In the genomic region with DNA sequence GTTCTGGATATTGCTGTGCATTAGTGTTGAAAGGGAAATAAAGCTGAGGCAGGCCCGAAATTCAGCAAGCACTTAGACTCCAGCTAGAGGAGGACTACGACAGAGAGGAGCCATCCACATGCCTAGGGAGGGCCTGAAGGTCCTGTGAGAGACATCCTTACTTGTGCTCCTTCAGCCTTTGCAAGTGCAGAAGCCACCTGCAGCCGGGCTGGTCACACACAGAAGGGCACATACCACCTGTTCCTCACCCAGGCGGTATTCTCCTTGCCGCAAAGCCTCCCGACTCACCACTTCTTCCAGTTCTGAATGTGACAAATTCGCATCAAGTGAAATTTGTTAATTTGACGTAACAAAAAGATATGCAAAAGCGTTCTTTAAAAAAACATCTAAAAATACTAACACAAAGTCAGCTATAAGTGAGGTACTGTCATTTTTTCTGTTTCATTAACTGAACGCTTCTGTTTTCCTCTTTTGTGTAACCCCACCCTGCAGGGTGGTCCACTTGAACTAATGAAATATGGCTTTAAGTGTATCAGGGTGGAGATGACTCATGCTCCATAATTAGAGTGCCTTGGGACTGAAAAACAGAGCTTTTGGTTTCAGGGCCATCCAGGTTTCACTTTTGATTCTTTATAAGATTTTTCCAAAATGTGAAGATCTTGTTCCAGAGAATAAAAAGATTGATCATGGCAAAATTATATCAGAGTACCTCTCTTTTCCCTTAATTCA, we compare ENCODE assay signal across 11 cellular contexts.
DNase-seq lines count a peak whose midpoint lies in the region; ATAC-seq and TF ChIP-seq lines count a peak whose summit lies in the region.
"Had no signal": no experiment of that assay in that cellular context is flagged by ENCODE, and none has a peak within 500 bp of the region (broad histone marks: within the 10 kb centered on the region; RNA-seq: fewer than 3 reads in every experiment).

No MANE protein-coding gene starts in this region.

- TF ChIP-seq EP300 in suprapubic skin (IDR thresholded peaks at IDR 0.05): no peak

- intact Hi-C loops in activated CD8-positive, alpha-beta T cell treated with anti-CD3 and anti-CD28 coated beads for 36 hours (cut with micrococcal nuclease): no loop called here

- peaks cover 79% of the 10 kb centered on the region for H3K27me3 ChIP-seq in WERI-Rb-1 (ENCODE audit: insufficient read depth, low read depth, severe bottlenecking)
- H3K27me3 ChIP-seq in suprapubic skin: no peaks in the 10 kb centered on the region
- H3K27me3 ChIP-seq: heart left ventricle had no signal

- H3K27ac ChIP-seq in WERI-Rb-1 (no peak overlapping the region), suprapubic skin (no peak overlapping the region)
- H3K27ac ChIP-seq: heart left ventricle had no signal

- CTCF ChIA-PET in activated CD8-positive, alpha-beta T cell treated with anti-CD3 and anti-CD28 coated beads for 36 hours (lab: Charles Lee): no interaction called here

- DNase-seq in DMS79 treated with DMSO at 0.1 percent for 48 hours (lab: John Stamatoyannopoulos, UW): peak; percentile 51
- DNase-seq in astrocyte of the spinal cord (ENCODE audit: low read depth, low spot score): peak; percentile 30
- no peak for DNase-seq in activated effector memory CD4-positive, alpha-beta T cell treated with Interleukin-2 at 50 U/mL for 16 hours
- DNase-seq in WERI-Rb-1: no peak
- DNase-seq in activated CD8-positive, alpha-beta T cell treated with anti-CD3 and anti-CD28 coated beads for 36 hours: no peak
- no peak for DNase-seq in suprapubic skin (ENCODE audit: low spot score in 2 of 2)
- DNase-seq: heart left ventricle, SIG-M5 had no signal

- no peaks in the 10 kb centered on the region for H3K36me3 ChIP-seq in WERI-Rb-1
- no peaks in the 10 kb centered on the region for H3K36me3 ChIP-seq in suprapubic skin
- H3K36me3 ChIP-seq: heart left ventricle had no signal

- H3K27ac Mint-ChIP-seq in activated CD8-positive, alpha-beta T cell treated with anti-CD3 and anti-CD28 coated beads for 36 hours: no peak overlapping the region
- H3K27ac Mint-ChIP-seq: B cell had no signal

- in situ Hi-C loops in astrocyte of the spinal cord (cut with HindIII; ENCODE audit: low sequenced_read_pairs): no loop called here

- H3K4me3 ChIP-seq in astrocyte of the spinal cord (ENCODE audit: low read depth, low read length): no peak overlapping the region
- no peak overlapping the region for H3K4me3 ChIP-seq in WERI-Rb-1 (ENCODE audit: low read depth, low read length)
- H3K4me3 ChIP-seq in suprapubic skin: no peak overlapping the region
- H3K4me3 ChIP-seq: heart left ventricle had no signal

- H3K9me3 ChIP-seq in WERI-Rb-1 (ENCODE audit: severe bottlenecking): no peaks in the 10 kb centered on the region
- H3K9me3 ChIP-seq in suprapubic skin: no peaks in the 10 kb centered on the region

- POLR2A ChIA-PET in activated CD8-positive, alpha-beta T cell treated with anti-CD3 and anti-CD28 coated beads for 36 hours (lab: Charles Lee): no interaction called here

- no peaks in the 10 kb centered on the region for H3K27me3 Mint-ChIP-seq in activated CD8-positive, alpha-beta T cell treated with anti-CD3 and anti-CD28 coated beads for 36 hours
- H3K27me3 Mint-ChIP-seq: B cell had no signal

- no peak for TF ChIP-seq CTCF in astrocyte of the spinal cord (IDR thresholded peaks at IDR 0.05; ENCODE audit: low read depth, low read length)
- no peak for TF ChIP-seq CTCF in WERI-Rb-1 (IDR thresholded peaks at IDR 0.05; ENCODE audit: low read depth, low read length)
- TF ChIP-seq CTCF in activated CD8-positive, alpha-beta T cell treated with anti-CD3 and anti-CD28 coated beads for 36 hours (IDR thresholded peaks at IDR 0.05): no peak
- TF ChIP-seq CTCF in suprapubic skin (IDR thresholded peaks at IDR 0.05): no peak

- TF ChIP-seq POLR2A in suprapubic skin (IDR thresholded peaks at IDR 0.05): no peak

- H3K4me1 ChIP-seq in suprapubic skin: no peaks in the 10 kb centered on the region
- H3K4me1 ChIP-seq: heart left ventricle had no signal

- WGBS in suprapubic skin: 86% methylated on average over 10 of the region's 10 CpGs

- H3K36me3 Mint-ChIP-seq in activated CD8-positive, alpha-beta T cell treated with anti-CD3 and anti-CD28 coated beads for 36 hours (ENCODE audit: low read depth): no peaks in the 10 kb centered on the region

- peak; percentile 66 for ATAC-seq in GM21447 (IDR thresholded peaks at IDR 0.05; ENCODE audit: unreplicated experiment)
- peak; percentile 54 for ATAC-seq in HG03460 (IDR thresholded peaks at IDR 0.05; ENCODE audit: unreplicated experiment)
- no peak for ATAC-seq in activated CD8-positive, alpha-beta T cell treated with anti-CD3 and anti-CD28 coated beads for 36 hours
- ATAC-seq: heart left ventricle had no signal

- peaks cover under 1% of the 10 kb centered on the region for H3K9me3 Mint-ChIP-seq in activated CD8-positive, alpha-beta T cell treated with anti-CD3 and anti-CD28 coated beads for 36 hours

- H3K4me1 Mint-ChIP-seq in activated CD8-positive, alpha-beta T cell treated with anti-CD3 and anti-CD28 coated beads for 36 hours (ENCODE audit: low read depth): no peaks in the 10 kb centered on the region
- H3K4me1 Mint-ChIP-seq: B cell had no signal

- H3K4me3 Mint-ChIP-seq in activated CD8-positive, alpha-beta T cell treated with anti-CD3 and anti-CD28 coated beads for 36 hours: no peak overlapping the region
- H3K4me3 Mint-ChIP-seq: B cell had no signal

Comparison
In these comparisons a context has a peak if more than half of its experiments do, and no peak if none do; other contexts are left out.
1. DNase-seq: peak in DMS79 treated with DMSO at 0.1 percent for 48 hours (single experiment) and astrocyte of the spinal cord (single experiment); none in activated effector memory CD4-positive, alpha-beta T cell treated with Interleukin-2 at 50 U/mL for 16 hours (single experiment), WERI-Rb-1 (single experiment), activated CD8-positive, alpha-beta T cell treated with anti-CD3 and anti-CD28 coated beads for 36 hours (single experiment) and suprapubic skin (0 of 2).